In the genomic region with DNA sequence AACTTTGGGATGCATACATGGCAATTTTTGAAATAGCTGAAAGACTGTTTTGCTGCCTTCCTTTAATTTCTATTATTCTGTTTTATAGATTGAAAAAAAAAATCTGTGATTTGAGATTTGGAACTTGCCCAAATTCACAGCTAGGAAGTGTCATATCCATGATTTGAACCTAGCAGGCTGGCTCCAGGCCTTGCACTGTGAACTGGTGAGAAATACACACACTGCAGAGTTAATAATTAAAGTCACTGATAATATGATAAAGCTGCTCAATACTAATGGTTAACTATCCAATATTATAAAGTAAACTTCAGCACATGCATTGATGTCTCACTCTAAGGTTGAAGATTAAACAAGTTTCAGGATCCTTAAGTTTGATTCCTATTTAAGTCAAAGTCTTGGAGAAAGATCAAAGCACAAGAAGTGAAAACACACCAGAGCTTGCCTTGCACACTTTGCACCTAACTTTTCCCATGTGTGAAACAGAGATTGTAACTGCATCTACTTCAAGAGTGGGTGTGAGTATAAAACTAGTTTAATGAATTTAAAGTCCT, we compare ENCODE assay signal across 20 cellular contexts.
"Had no signal": no experiment of that assay in that cellular context is flagged by ENCODE, and none has a peak within 500 bp of the region (broad histone marks: within the 10 kb centered on the region; RNA-seq: fewer than 3 reads in every experiment).

No MANE protein-coding gene starts in this region.

- DNase-seq: cortex of kidney; dorsolateral prefrontal cortex; effector CD8-positive, alpha-beta T cell; foreskin melanocyte; head of caudate nucleus; hippocampal formation; lower lobe of right lung; occipital lobe; retina; stimulated activated CD4-positive, alpha-beta T cell treated with anti-CD3 and anti-CD28 coated beads, Interleukin-2, amount 100 ng/mL, for 24 hours; stimulated activated CD4-positive, alpha-beta T cell treated with anti-CD3 and anti-CD28 coated beads, Interleukin-4, amount 100 ng/mL, for 4 hours; stimulated activated naive CD4-positive, alpha-beta T cell; tibial artery; upper lobe of left lung; uterus had no signal

- H3K27me3 ChIP-seq: dorsolateral prefrontal cortex, suprapubic skin, tibial artery, upper lobe of left lung, uterus had no signal

- H3K36me3 ChIP-seq: lower lobe of right lung, prostate gland, suprapubic skin, tibial artery, upper lobe of left lung, uterus had no signal

- H3K9me3 ChIP-seq: lower lobe of right lung, prostate gland, suprapubic skin, tibial artery, upper lobe of left lung, uterus had no signal

- H3K4me1 ChIP-seq: lower lobe of right lung, parathyroid adenoma, prostate gland, suprapubic skin, upper lobe of left lung, uterus had no signal

- ATAC-seq: lower lobe of right lung; natural killer cell treated with Interleukin-12 subunit alpha and Interleukin-12 subunit beta and Interleukin-15 and Interleukin-18, amount 100 ng/mL, for 72 hours; sciatic nerve had no signal

- H3K27ac ChIP-seq: dorsolateral prefrontal cortex, lower lobe of right lung, parathyroid adenoma, prostate gland, suprapubic skin, tibial artery, upper lobe of left lung, uterus had no signal

- H3K4me3 ChIP-seq: dorsolateral prefrontal cortex, lower lobe of right lung, prostate gland, suprapubic skin, tibial artery, upper lobe of left lung, uterus had no signal
